8 cellular contexts compared by ENCODE assay signal in the genomic region with DNA sequence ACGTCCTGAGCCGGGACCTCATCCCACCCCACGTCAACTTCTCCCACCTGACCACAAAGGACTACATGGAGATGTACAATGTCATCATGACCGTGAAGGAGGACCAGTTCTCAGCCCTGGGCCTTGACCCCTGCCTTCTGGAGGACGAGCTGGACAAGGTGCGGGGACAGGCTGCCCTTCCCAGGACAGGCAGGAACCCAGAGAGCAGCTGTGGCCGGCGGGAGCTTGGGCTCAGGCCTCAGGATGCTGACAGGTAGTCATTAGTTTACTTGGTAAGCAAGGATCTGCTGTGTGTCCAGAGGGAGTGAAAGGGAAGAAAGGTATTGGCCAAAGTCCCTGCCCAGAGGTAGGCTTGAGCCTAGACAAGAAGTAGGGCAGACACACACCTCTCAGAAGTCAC. TPM values are rescaled to one million over a fixed set of nuclear protein-coding genes. Genes with fewer than 3 reads are reported as not detected.
"Had no signal": no experiment of that assay in that cellular context is flagged by ENCODE, and none has a peak within 500 bp of the region (broad histone marks: within the 10 kb centered on the region; RNA-seq: fewer than 3 reads in every experiment).

No MANE protein-coding gene starts in this region.

- DNase-seq: IMR-90, KBM-7 had no signal

- H3K4me3 ChIP-seq: K562 had no signal

- H3K27ac ChIP-seq: HL-60 had no signal

RNA-seq across cellular contexts. Expression of a gene that starts 42.2 kb away (rescaled TPM):
- total RNA-seq: HepG2, HT-29, HT1080, K562 had no signal
- polyA plus RNA-seq: HepG2, IgD-negative memory B cell, K562 had no signal
